Comparison of ENCODE assay signal across 22 cellular contexts in genomic region chr13:23915308-23915707, GRCh38. TPM values are rescaled to one million over a fixed set of nuclear protein-coding genes. Genes with fewer than 3 reads are reported as not detected.
DNase-seq lines count a peak whose midpoint lies in the region; ATAC-seq, FAIRE-seq and TF ChIP-seq lines count a peak whose summit lies in the region.
"Had no signal": no experiment of that assay in that cellular context is flagged by ENCODE, and none has a peak within 500 bp of the region (broad histone marks: within the 10 kb centered on the region; RNA-seq: fewer than 3 reads in every experiment).

No MANE protein-coding gene starts in this region.

- H3K9me3 ChIP-seq in HepG2 (ENCODE audit: low read length) (no peaks in the 10 kb centered on the region), right lobe of liver (no peaks in the 10 kb centered on the region), tibial artery (no peaks in the 10 kb centered on the region), body of pancreas (no peaks in the 10 kb centered on the region)
- H3K9me3 ChIP-seq: esophagus muscularis mucosa, neutrophil, stomach had no signal

- in situ Hi-C loops in HepG2 (cut with HindIII; ENCODE audit: extremely low pct_ligation_motif_present, low pct_unique_long_range_greater_than_20kb): no loop called here

- H3K27ac ChIP-seq in HepG2 (ENCODE audit: extremely low read length, insufficient read depth, low read length) (no peak overlapping the region), right lobe of liver (no peak overlapping the region), tibial artery (no peak overlapping the region), body of pancreas (no peak overlapping the region)
- H3K27ac ChIP-seq: esophagus muscularis mucosa, neutrophil, stomach had no signal

- no peak overlapping the region for H3K4me2 ChIP-seq in HepG2 (ENCODE audit: low read depth, low read length)
- H3K4me2 ChIP-seq: smooth muscle cell had no signal

- CTCF ChIA-PET in HepG2 (lab: Yijun Ruan, JAX; ENCODE audit: low intra/inter-chr PET ratio, low total read pairs): no interaction called here

- peak; percentile 8 for DNase-seq in HepG2 (ENCODE audit: low spot score)
- DNase-seq in right lobe of liver: no peak
- DNase-seq in NCI-H345 treated with DMSO at 0.1 percent for 48 hours (lab: John Stamatoyannopoulos, UW; ENCODE audit: unreplicated experiment): peak; percentile 81
- peak; percentile 26 to 43 for DNase-seq in SHP77 (lab: John Stamatoyannopoulos, UW)
- no peak for DNase-seq in tibial artery
- no peak for DNase-seq in body of pancreas
- DNase-seq in activated CD8-positive, alpha-beta memory T cell treated with anti-CD3 and anti-CD28 coated beads, Interleukin-2, amount 50 U/mL, for 48 hours: no peak
- DNase-seq in DMS153 treated with DMSO at 0.1 percent for 48 hours (lab: John Stamatoyannopoulos, UW; ENCODE audit: unreplicated experiment): no peak
- DNase-seq: ACHN; activated CD4-positive, CD25-positive, alpha-beta regulatory T cell; activated CD8-positive, alpha-beta T cell treated with anti-CD3 and anti-CD28 coated beads for 36 hours; activated naive CD4-positive, alpha-beta T cell treated with anti-CD3 and anti-CD28 coated beads, Interleukin-2, amount 10 ng/mL, durations not matched to agents 7 days and 5 days; activated T-cell treated with anti-CD3 and anti-CD28 coated beads, Interleukin-2, amount 50 U/mL, for 24 hours; aorta; IMR-90; stimulated activated CD4-positive, alpha-beta T cell treated with anti-CD3 and anti-CD28 coated beads, Interleukin-4, amount 100 ng/mL, for 1 hour; stomach; T-helper 2 cell had no signal

- no peaks in the 10 kb centered on the region for H4K20me1 ChIP-seq in HepG2 (ENCODE audit: insufficient read depth, low read length)

- H3K4me1 ChIP-seq in HepG2 (ENCODE audit: insufficient read depth, low read length): no peaks in the 10 kb centered on the region
- H3K4me1 ChIP-seq in right lobe of liver: no peaks in the 10 kb centered on the region
- no peaks in the 10 kb centered on the region for H3K4me1 ChIP-seq in tibial artery
- H3K4me1 ChIP-seq in body of pancreas: no peaks in the 10 kb centered on the region
- H3K4me1 ChIP-seq: esophagus muscularis mucosa, stomach had no signal

- POLR2A ChIA-PET in HepG2 (lab: Yijun Ruan, JAX): no interaction called here

- H2AFZ ChIP-seq in HepG2 (ENCODE audit: low read length): no peak overlapping the region

- H3K4me3 ChIP-seq in HepG2 (replicated peaks in 1 of 3; ENCODE audit: insufficient read depth in 1 of 3, low read depth in 2 of 3, low read length in 3 of 3): no peak overlapping the region
- no peak overlapping the region for H3K4me3 ChIP-seq in right lobe of liver
- H3K4me3 ChIP-seq in tibial artery: no peak overlapping the region
- H3K4me3 ChIP-seq in body of pancreas: no peak overlapping the region
- H3K4me3 ChIP-seq: esophagus muscularis mucosa, smooth muscle cell, stomach had no signal

- intact Hi-C loops in HepG2 (cut with micrococcal nuclease; ENCODE audit: unreplicated experiment) (no loop called here), right lobe of liver (cut with DNase I) (no loop called here), tibial artery (cut with DNase I; ENCODE audit: low total_unique reads) (no loop called here), body of pancreas (cut with DNase I) (no loop called here)

- no peaks in the 10 kb centered on the region for H3K36me3 ChIP-seq in HepG2 (replicated peaks in 1 of 2; ENCODE audit: control insufficient read depth in 1 of 2, insufficient read depth in 2 of 2, low read length in 2 of 2)
- H3K36me3 ChIP-seq in right lobe of liver: no peaks in the 10 kb centered on the region
- no peaks in the 10 kb centered on the region for H3K36me3 ChIP-seq in tibial artery
- H3K36me3 ChIP-seq in body of pancreas (replicated peaks in 1 of 2; ENCODE audit: insufficient read depth in 1 of 2, low read depth in 2 of 2): no peaks in the 10 kb centered on the region
- H3K36me3 ChIP-seq: esophagus muscularis mucosa, neutrophil, stomach had no signal

- 24% methylated on average over 3 of the region's 3 CpGs for WGBS in HepG2 (ENCODE audit: low lambda C conversion rate)
- WGBS in right lobe of liver (ENCODE audit: insufficient coverage, low coverage, low lambda C conversion rate, missing lambda C conversion rate): 60% methylated on average over 2 of the region's 3 CpGs
- WGBS in body of pancreas, 2 donors: 70 to 76% methylated on average over 3 of the region's 3 CpGs

- H3K27me3 ChIP-seq in HepG2 (ENCODE audit: control insufficient read depth in 1 of 2, insufficient read depth in 2 of 2, low read length in 2 of 2) (no peaks in the 10 kb centered on the region), right lobe of liver (no peaks in the 10 kb centered on the region), tibial artery (peaks cover 0 to 4% of the 10 kb centered on the region in 2 donors), body of pancreas (peaks cover 0 to 3% of the 10 kb centered on the region in 2 donors)

- TF ChIP-seq CTCF in HepG2 (CRISPR knock-in tag; IDR thresholded peaks at IDR 0.05): no peak
- TF ChIP-seq CTCF in right lobe of liver (IDR thresholded peaks at IDR 0.05): no peak
- no peak for TF ChIP-seq CTCF in tibial artery (IDR thresholded peaks at IDR 0.05)
- no peak for TF ChIP-seq CTCF in body of pancreas (IDR thresholded peaks at IDR 0.05)

- TF ChIP-seq EP300 in HepG2 (IDR thresholded peaks at IDR 0.05; ENCODE audit: low read depth in 2 of 2, low read length in 2 of 2) (no peak), HepG2 (CRISPR knock-in tag; IDR thresholded peaks at IDR 0.05; ENCODE audit: borderline replicate concordance) (no peak)

- BruUV-seq in HepG2 (replicated peaks; lab: Mats Ljungman, UMichigan): no TSS peak

- TF ChIP-seq RAD21 in HepG2 (CRISPR knock-in tag; IDR thresholded peaks at IDR 0.05): no peak

- no peak for FAIRE-seq in HepG2 (lab: Jason Lieb, UNC)

- ATAC-seq in HepG2 (peak; percentile 76), right lobe of liver (no peak), body of pancreas (no peak)
- ATAC-seq: activated CD8-positive, alpha-beta T cell treated with anti-CD3 and anti-CD28 coated beads for 36 hours had no signal

- no peaks in the 10 kb centered on the region for H3K79me2 ChIP-seq in HepG2 (ENCODE audit: insufficient read depth, low read length)

- TF ChIP-seq POLR2A in HepG2 (IDR thresholded peaks at IDR 0.05; ENCODE audit: insufficient read depth in 1 of 2, low read depth in 2 of 2, low read length in 2 of 2): no peak
- no peak for TF ChIP-seq POLR2A in right lobe of liver (IDR thresholded peaks at IDR 0.05)
- TF ChIP-seq POLR2A in body of pancreas (IDR thresholded peaks at IDR 0.05): no peak

- no peak overlapping the region for H3K9ac ChIP-seq in HepG2 (ENCODE audit: insufficient read depth, low read depth, low read length)

RNA-seq across cellular contexts. Expression of gene C1QTNF9B, which starts 18.0 kb away (rescaled TPM):
- total RNA-seq in HepG2 (2016; rRNA removed; fragmentation: Illumina TruSeq; extraction: Trizol) (not detected in 2 replicates), right lobe of liver (under 1 TPM in 3 of 6 experiments, not detected in 3; 0.18 to 0.42 (median 0.22) TPM), body of pancreas (not detected)
- not detected in 2 replicates for total RNA-seq in HepG2 (2016; cell fraction: cytosol; rRNA removed; fragmentation: Illumina TruSeq; extraction: Trizol; ENCODE audit: low read depth)
- not detected in 2 replicates for total RNA-seq in HepG2 (2016; cell fraction: insoluble cytoplasmic fraction; rRNA removed; fragmentation: Illumina TruSeq; extraction: Trizol)
- not detected in 2 replicates for total RNA-seq in HepG2 (2016; cell fraction: membrane; rRNA removed; fragmentation: Illumina TruSeq; extraction: Trizol)
- not detected in 2 replicates for total RNA-seq in HepG2 (2016; cell fraction: nucleus; rRNA removed; fragmentation: Illumina TruSeq; extraction: Trizol)
- polyA plus RNA-seq in HepG2 (2011; rRNA removed): not detected in 2 replicates
- polyA plus RNA-seq in HepG2 (2011; cell fraction: cytosol; rRNA removed): not detected in 2 replicates
- polyA plus RNA-seq in HepG2 (2011; cell fraction: nucleus; rRNA removed): 0.13 TPM in 1 of 2 replicates, not detected in the other
- not detected in 2 replicates for polyA plus RNA-seq in HepG2 (2012)
- not detected in 2 replicates for polyA plus RNA-seq in HepG2 (2016; cell fraction: cytosol; fragmentation: Illumina TruSeq; extraction: Trizol; ENCODE audit: low read depth)
- not detected in 2 replicates for polyA plus RNA-seq in HepG2 (2016; cell fraction: insoluble cytoplasmic fraction; fragmentation: Illumina TruSeq; extraction: Trizol; ENCODE audit: low read depth)
- not detected in 2 replicates for polyA plus RNA-seq in HepG2 (2016; cell fraction: membrane; fragmentation: Illumina TruSeq; extraction: Trizol; ENCODE audit: low read depth)
- not detected in 2 replicates for polyA plus RNA-seq in HepG2 (2016; cell fraction: nucleus; fragmentation: Illumina TruSeq; extraction: Trizol; ENCODE audit: insufficient read depth, low read depth)
- polyA minus RNA-seq in HepG2 (2011; rRNA and poly(A)+ RNA removed; ENCODE audit: low replicate concordance): not detected in 2 replicates
- not detected in 2 replicates for polyA minus RNA-seq in HepG2 (2011; cell fraction: cytosol; rRNA and poly(A)+ RNA removed)
- polyA minus RNA-seq in HepG2 (2011; cell fraction: nucleus; rRNA and poly(A)+ RNA removed): not detected in 2 replicates
- total RNA-seq: activated CD8-positive, alpha-beta T cell treated with anti-CD3 and anti-CD28 coated beads for 36 hours; NCI-H460; smooth muscle cell; stomach had no signal
- polyA plus RNA-seq: aorta, stomach had no signal

RNA-seq across cellular contexts. Expression of gene MIPEP, which starts 26.1 kb away (rescaled TPM):
- total RNA-seq in HepG2 (2016; rRNA removed; fragmentation: Illumina TruSeq; extraction: Trizol) (24.1 and 24.7 TPM in 2 replicates), right lobe of liver (10 to 100 TPM in 5 of 6 experiments, 1 to 10 TPM in 1; 8.2 to 15.2 (median 11.8) TPM), body of pancreas (10 to 100 TPM in 1 of 2 donors, 1 to 10 TPM in 1; 7.8 to 14.8 TPM)
- 3.5 and 6.8 TPM in 2 replicates for total RNA-seq in HepG2 (2016; cell fraction: cytosol; rRNA removed; fragmentation: Illumina TruSeq; extraction: Trizol; ENCODE audit: low read depth)
- 23.4 and 25.6 TPM in 2 replicates for total RNA-seq in HepG2 (2016; cell fraction: insoluble cytoplasmic fraction; rRNA removed; fragmentation: Illumina TruSeq; extraction: Trizol)
- 8.2 and 8.4 TPM in 2 replicates for total RNA-seq in HepG2 (2016; cell fraction: membrane; rRNA removed; fragmentation: Illumina TruSeq; extraction: Trizol)
- total RNA-seq in HepG2 (2016; cell fraction: nucleus; rRNA removed; fragmentation: Illumina TruSeq; extraction: Trizol): 15.7 and 20.3 TPM in 2 replicates
- polyA plus RNA-seq in HepG2 (2011; rRNA removed): 7.7 and 9.3 TPM in 2 replicates
- polyA plus RNA-seq in HepG2 (2011; cell fraction: cytosol; rRNA removed): 7.3 TPM in 2 replicates
- polyA plus RNA-seq in HepG2 (2011; cell fraction: nucleus; rRNA removed): 3.5 and 4.1 TPM in 2 replicates
- 9.7 and 10.8 TPM in 2 replicates for polyA plus RNA-seq in HepG2 (2012)
- polyA plus RNA-seq in HepG2 (2016; cell fraction: cytosol; fragmentation: Illumina TruSeq; extraction: Trizol; ENCODE audit: low read depth): 2.5 TPM in 2 replicates
- polyA plus RNA-seq in HepG2 (2016; cell fraction: insoluble cytoplasmic fraction; fragmentation: Illumina TruSeq; extraction: Trizol; ENCODE audit: low read depth): 22.6 and 23.4 TPM in 2 replicates
- 3.5 and 4.3 TPM in 2 replicates for polyA plus RNA-seq in HepG2 (2016; cell fraction: membrane; fragmentation: Illumina TruSeq; extraction: Trizol; ENCODE audit: low read depth)
- polyA plus RNA-seq in HepG2 (2016; cell fraction: nucleus; fragmentation: Illumina TruSeq; extraction: Trizol; ENCODE audit: insufficient read depth, low read depth): 13.4 and 21.6 TPM in 2 replicates
- polyA minus RNA-seq in HepG2 (2011; rRNA and poly(A)+ RNA removed; ENCODE audit: low replicate concordance): 8.4 and 13.7 TPM in 2 replicates
- 6.4 and 7.3 TPM in 2 replicates for polyA minus RNA-seq in HepG2 (2011; cell fraction: cytosol; rRNA and poly(A)+ RNA removed)
- 9.8 and 11.5 TPM in 2 replicates for polyA minus RNA-seq in HepG2 (2011; cell fraction: nucleus; rRNA and poly(A)+ RNA removed)

Comparison
In these comparisons a context has a peak if more than half of its experiments do, and no peak if none do; other contexts are left out.
1. DNase-seq: peak in HepG2 (single experiment), NCI-H345 treated with DMSO at 0.1 percent for 48 hours (single experiment) and SHP77 (2 of 2); none in right lobe of liver (0 of 3), tibial artery (0 of 2), body of pancreas (0 of 4), activated CD8-positive, alpha-beta memory T cell treated with anti-CD3 and anti-CD28 coated beads, Interleukin-2, amount 50 U/mL, for 48 hours (single experiment) and DMS153 treated with DMSO at 0.1 percent for 48 hours (single experiment).